In genomic region chr3:38646062-38646461, GRCh38 we compare ENCODE assay signal across 21 cellular contexts. TPM values are rescaled to one million over a fixed set of nuclear protein-coding genes. Genes with fewer than 3 reads are reported as not detected.
"Had no signal": no experiment of that assay in that cellular context is flagged by ENCODE, and none has a peak within 500 bp of the region (broad histone marks: within the 10 kb centered on the region; RNA-seq: fewer than 3 reads in every experiment).

No MANE protein-coding gene starts in this region.

- H3K27ac ChIP-seq: body of pancreas, cardiac muscle cell, lower lobe of right lung, neural progenitor cell, tibial artery had no signal

- H3K4me3 Mint-ChIP-seq: activated naive CD4-positive, alpha-beta T cell treated with anti-CD3 and anti-CD28 coated beads, Interleukin-2, amount 50 U/mL, for 24 hours; naive thymus-derived CD4-positive, alpha-beta T cell; neural progenitor cell; stimulated activated effector memory CD8-positive, alpha-beta T cell treated with anti-CD3 and anti-CD28 coated beads, Interleukin-12 subunit alpha, Interleukin-12 subunit beta, amount 100 ng/mL, for 72 hours; stimulated activated naive CD8-positive, alpha-beta T cell treated with anti-CD3 and anti-CD28 coated beads, Interleukin-15, amount 100 ng/mL, for 72 hours; WTC11 had no signal

- H3K36me3 ChIP-seq: cardiac muscle cell, lower lobe of right lung, neural progenitor cell, tibial artery had no signal

- H3K27ac Mint-ChIP-seq: activated naive CD4-positive, alpha-beta T cell treated with anti-CD3 and anti-CD28 coated beads, Interleukin-2, amount 50 U/mL, for 24 hours; naive thymus-derived CD4-positive, alpha-beta T cell; neural progenitor cell; progenitor cell of endocrine pancreas; stimulated activated effector memory CD8-positive, alpha-beta T cell treated with anti-CD3 and anti-CD28 coated beads, Interleukin-12 subunit alpha, Interleukin-12 subunit beta, amount 100 ng/mL, for 72 hours; stimulated activated naive CD8-positive, alpha-beta T cell treated with anti-CD3 and anti-CD28 coated beads, Interleukin-15, amount 100 ng/mL, for 72 hours; WTC11 had no signal

- H3K9me3 Mint-ChIP-seq: activated naive CD4-positive, alpha-beta T cell treated with anti-CD3 and anti-CD28 coated beads, Interleukin-2, amount 50 U/mL, for 24 hours; naive thymus-derived CD4-positive, alpha-beta T cell; neural progenitor cell; stimulated activated effector memory CD8-positive, alpha-beta T cell treated with anti-CD3 and anti-CD28 coated beads, Interleukin-12 subunit alpha, Interleukin-12 subunit beta, amount 100 ng/mL, for 72 hours; stimulated activated naive CD8-positive, alpha-beta T cell treated with anti-CD3 and anti-CD28 coated beads, Interleukin-15, amount 100 ng/mL, for 72 hours; WTC11 had no signal

- H3K4me2 ChIP-seq: neural progenitor cell had no signal

- DNase-seq: activated CD4-positive, alpha-beta T cell treated with anti-CD3 and anti-CD28 coated beads, Interleukin-2, amount 50 U/mL, for 4 hours; activated gamma-delta T cell treated with Interleukin-2 at 50 U/mL for 16 hours; activated T-cell treated with anti-CD3 and anti-CD28 coated beads, Interleukin-2, amount 50 U/mL, for 1 hour; anterior cingulate cortex; effector CD8-positive, alpha-beta T cell; foreskin melanocyte; hypothalamus; lower lobe of right lung; stimulated activated CD4-positive, alpha-beta T cell treated with anti-CD3 and anti-CD28 coated beads, Interleukin-1b, Interleukin-23, amount 100 ng/mL, for 48 hours; T-helper 9 cell had no signal

- H3K27me3 Mint-ChIP-seq: stimulated activated naive CD8-positive, alpha-beta T cell treated with anti-CD3 and anti-CD28 coated beads, Interleukin-15, amount 100 ng/mL, for 72 hours had no signal

- ATAC-seq: body of pancreas; lower lobe of right lung; naive thymus-derived CD4-positive, alpha-beta T cell; stimulated activated effector memory CD8-positive, alpha-beta T cell treated with anti-CD3 and anti-CD28 coated beads, Interleukin-12 subunit alpha, Interleukin-12 subunit beta, amount 100 ng/mL, for 72 hours; stimulated activated naive CD8-positive, alpha-beta T cell treated with anti-CD3 and anti-CD28 coated beads, Interleukin-15, amount 100 ng/mL, for 72 hours had no signal

- H3K9ac ChIP-seq: neural progenitor cell had no signal

- H3K36me3 Mint-ChIP-seq: activated naive CD4-positive, alpha-beta T cell treated with anti-CD3 and anti-CD28 coated beads, Interleukin-2, amount 50 U/mL, for 24 hours; naive thymus-derived CD4-positive, alpha-beta T cell; neural progenitor cell; stimulated activated effector memory CD8-positive, alpha-beta T cell treated with anti-CD3 and anti-CD28 coated beads, Interleukin-12 subunit alpha, Interleukin-12 subunit beta, amount 100 ng/mL, for 72 hours; WTC11 had no signal

- H3K9me3 ChIP-seq: body of pancreas, lower lobe of right lung, tibial artery had no signal

- H2AFZ ChIP-seq: neural progenitor cell had no signal

- H3K4me3 ChIP-seq: body of pancreas, cardiac muscle cell, lower lobe of right lung, neural progenitor cell, tibial artery had no signal

RNA-seq across cellular contexts. Expression of gene SCN5A, which starts 3.4 kb away (rescaled TPM):
- total RNA-seq: T-helper 1 cell treated with Interleukin-12 subunit alpha and Interleukin-12 subunit beta and Interleukin-4 antibody, amounts not matched to agents 30 ng/mL and 1 ng/mL, for 36 hours had no signal
- polyA plus RNA-seq: naive thymus-derived CD4-positive, alpha-beta T cell had no signal
